ENCODE assay signal across 24 cellular contexts in the genomic region with DNA sequence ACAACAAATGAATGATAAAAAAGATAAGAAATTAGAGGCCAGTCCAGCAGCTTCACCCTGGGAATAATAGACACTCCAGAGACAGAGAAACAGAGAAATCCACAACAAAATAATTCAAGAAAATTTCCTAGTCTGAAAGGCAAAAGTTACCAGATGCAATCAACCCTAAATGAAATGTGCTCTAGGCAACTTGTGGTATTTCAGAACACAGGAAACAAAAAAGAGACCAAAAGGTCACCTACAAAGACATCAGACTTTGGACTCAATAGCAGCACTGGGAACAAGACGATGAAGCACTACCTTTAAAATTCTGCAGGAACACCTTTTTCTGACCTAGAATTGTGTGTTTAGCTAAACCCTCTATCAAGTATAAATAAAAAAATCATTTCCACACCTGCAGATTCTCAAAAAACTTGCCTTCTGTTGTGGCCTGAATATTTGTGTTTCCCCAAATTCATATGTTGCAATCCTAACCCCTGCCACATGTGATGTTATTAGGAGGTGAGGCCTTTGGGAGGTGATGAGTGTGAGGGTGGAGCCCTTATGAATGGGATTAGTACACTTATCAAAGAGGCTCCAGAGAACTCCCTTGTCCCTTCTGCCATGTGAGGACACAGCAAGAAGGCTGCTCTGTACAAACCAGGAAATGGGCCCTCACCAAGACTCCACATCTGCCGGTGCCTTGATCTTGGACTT. TPM values are rescaled to one million over a fixed set of nuclear protein-coding genes. Genes with fewer than 3 reads are reported as not detected.
DNase-seq lines count a peak whose midpoint lies in the region; ATAC-seq, FAIRE-seq and TF ChIP-seq lines count a peak whose summit lies in the region.
"Had no signal": no experiment of that assay in that cellular context is flagged by ENCODE, and none has a peak within 500 bp of the region (broad histone marks: within the 10 kb centered on the region; RNA-seq: fewer than 3 reads in every experiment).

No MANE protein-coding gene starts in this region.

- no peaks in the 10 kb centered on the region for H3K27me3 ChIP-seq in small intestine (ENCODE audit: control insufficient read depth in 2 of 2, insufficient read depth in 2 of 2, low read length in 2 of 2)
- H3K27me3 ChIP-seq in spleen (replicated peaks in 1 of 7): peaks cover 0 to 6% (median 0%) of the 10 kb centered on the region in 7 donors
- H3K27me3 ChIP-seq in gastroesophageal sphincter: no peaks in the 10 kb centered on the region
- H3K27me3 ChIP-seq: SJCRH30 had no signal

- CTCF ChIA-PET in activated CD8-positive, alpha-beta T cell treated with anti-CD3 and anti-CD28 coated beads for 36 hours (lab: Charles Lee): interaction anchor here (2.2 kb wide), 1 partner anchor 18 kb away, joined by 5 read pairs; no protein-coding TSS in a partner anchor
- CTCF ChIA-PET in activated CD8-positive, alpha-beta T cell treated with anti-CD3 and anti-CD28 coated beads, Interleukin-2, amount 10 ng/mL, durations not matched to agents 7 days and 5 days (lab: Charles Lee): no interaction called here

- FAIRE-seq in small intestine (lab: Jason Lieb, UNC): no peak
- FAIRE-seq: A204.1, G401.6, GM18507 had no signal

- H3K9me3 Mint-ChIP-seq in activated CD8-positive, alpha-beta T cell treated with anti-CD3 and anti-CD28 coated beads for 36 hours: no peaks in the 10 kb centered on the region
- no peaks in the 10 kb centered on the region for H3K9me3 Mint-ChIP-seq in activated CD8-positive, alpha-beta T cell treated with anti-CD3 and anti-CD28 coated beads, Interleukin-2, amount 10 ng/mL, durations not matched to agents 7 days and 5 days (ENCODE audit: insufficient read depth)
- H3K9me3 Mint-ChIP-seq in chondrocyte (ENCODE audit: low read depth) (no peaks in the 10 kb centered on the region), natural killer cell (no peaks in the 10 kb centered on the region)
- H3K9me3 Mint-ChIP-seq: CD8-positive, alpha-beta memory T cell had no signal

- ATAC-seq in activated CD8-positive, alpha-beta T cell treated with anti-CD3 and anti-CD28 coated beads for 36 hours: no peak
- no peak for ATAC-seq in activated CD8-positive, alpha-beta T cell treated with anti-CD3 and anti-CD28 coated beads, Interleukin-2, amount 10 ng/mL, durations not matched to agents 7 days and 5 days
- ATAC-seq in gastroesophageal sphincter (no peak), natural killer cell (no peak)

- H3K36me3 ChIP-seq in small intestine (ENCODE audit: control insufficient read depth in 2 of 2, insufficient read depth in 2 of 2, low read length in 2 of 2) (no peaks in the 10 kb centered on the region), spleen (no peaks in the 10 kb centered on the region), gastroesophageal sphincter (peaks cover 0 to 26% of the 10 kb centered on the region in 2 donors)
- H3K36me3 ChIP-seq: SJCRH30 had no signal

- H3K27ac ChIP-seq in small intestine (ENCODE audit: low read depth in 1 of 2, low read length in 1 of 2) (no peak overlapping the region), spleen (no peak overlapping the region), gastroesophageal sphincter (no peak overlapping the region)
- H3K27ac ChIP-seq: C4-2B, SJCRH30 had no signal

- H3K4me1 Mint-ChIP-seq in activated CD8-positive, alpha-beta T cell treated with anti-CD3 and anti-CD28 coated beads for 36 hours (ENCODE audit: low read depth): peaks cover 23% of the 10 kb centered on the region
- peaks cover 26% of the 10 kb centered on the region for H3K4me1 Mint-ChIP-seq in activated CD8-positive, alpha-beta T cell treated with anti-CD3 and anti-CD28 coated beads, Interleukin-2, amount 10 ng/mL, durations not matched to agents 7 days and 5 days (ENCODE audit: low read depth)
- H3K4me1 Mint-ChIP-seq in chondrocyte (ENCODE audit: low read depth) (peaks cover 10% of the 10 kb centered on the region), natural killer cell (peaks cover 11 to 17% of the 10 kb centered on the region in 2 donors)

- no peak for TF ChIP-seq EP300 in gastroesophageal sphincter (IDR thresholded peaks at IDR 0.05)

- intact Hi-C loops in activated CD8-positive, alpha-beta T cell treated with anti-CD3 and anti-CD28 coated beads for 36 hours (cut with micrococcal nuclease): no loop called here
- intact Hi-C loops in spleen (cut with DNase I; ENCODE audit: low total_unique reads): loop anchor here (10.0 kb wide), 1 partner anchor 377 kb away; no protein-coding TSS in a partner anchor
- intact Hi-C loops in natural killer cell (cut with micrococcal nuclease): no loop called here

- WGBS in small intestine, 3 donors: 48 to 71% (median 69%) methylated on average over 2 of the region's 2 CpGs
- 86 to 91% (median 89%) methylated on average over 2 of the region's 2 CpGs for WGBS in spleen, 5 donors
- WGBS in gastroesophageal sphincter (ENCODE audit: low coverage in 1 of 2), 2 donors: 80 to 100% methylated on average over 1 of the region's 2 CpGs

- POLR2A ChIA-PET in activated CD8-positive, alpha-beta T cell treated with anti-CD3 and anti-CD28 coated beads for 36 hours (lab: Charles Lee): no interaction called here
- POLR2A ChIA-PET in activated CD8-positive, alpha-beta T cell treated with anti-CD3 and anti-CD28 coated beads, Interleukin-2, amount 10 ng/mL, durations not matched to agents 7 days and 5 days (lab: Charles Lee): no interaction called here

- H3K9me3 ChIP-seq in small intestine (ENCODE audit: control insufficient read depth, low read depth): no peaks in the 10 kb centered on the region
- no peaks in the 10 kb centered on the region for H3K9me3 ChIP-seq in spleen
- H3K9me3 ChIP-seq in gastroesophageal sphincter: no peaks in the 10 kb centered on the region
- H3K9me3 ChIP-seq: SJCRH30 had no signal

- DNase-seq in activated CD8-positive, alpha-beta T cell treated with anti-CD3 and anti-CD28 coated beads for 36 hours: no peak
- DNase-seq in activated CD8-positive, alpha-beta T cell treated with anti-CD3 and anti-CD28 coated beads, Interleukin-2, amount 10 ng/mL, durations not matched to agents 7 days and 5 days: no peak
- DNase-seq in NB4 (ENCODE audit: low read depth) (peak; percentile 30), chondrocyte (ENCODE audit: low spot score) (no peak), small intestine (peak; percentile 16), spleen (no peak), natural killer cell (no peak)
- DNase-seq: Calu3; CD8-positive, alpha-beta memory T cell; DMS153; HCEC 1CT; KG1; NCI-H1048; NCI-H1436 treated with DMSO at 0.1 percent for 48 hours; NCI-H1930; NCI-H69; NK-92 treated with Interleukin-12 subunit alpha and Interleukin-12 subunit beta, amount 100 ng/mL, for 24 hours; SJCRH30 had no signal

- no peak overlapping the region for H3K4me3 Mint-ChIP-seq in activated CD8-positive, alpha-beta T cell treated with anti-CD3 and anti-CD28 coated beads for 36 hours
- H3K4me3 Mint-ChIP-seq in activated CD8-positive, alpha-beta T cell treated with anti-CD3 and anti-CD28 coated beads, Interleukin-2, amount 10 ng/mL, durations not matched to agents 7 days and 5 days: no peak overlapping the region
- H3K4me3 Mint-ChIP-seq in chondrocyte (ENCODE audit: unreplicated experiment) (no peak overlapping the region), natural killer cell (no peak overlapping the region)
- H3K4me3 Mint-ChIP-seq: GM23338 had no signal

- peaks cover 0 to 3% of the 10 kb centered on the region in 2 donors for H3K4me1 ChIP-seq in small intestine (ENCODE audit: control insufficient read depth in 2 of 2, insufficient read depth in 1 of 2, low read depth in 1 of 2, low read length in 1 of 2)
- H3K4me1 ChIP-seq in spleen: peaks cover 5 to 26% (median 14%) of the 10 kb centered on the region in 6 donors
- H3K4me1 ChIP-seq in gastroesophageal sphincter: peaks cover 0 to 8% (median 6%) of the 10 kb centered on the region in 3 donors

- no peak overlapping the region for H3K4me3 ChIP-seq in NB4 (ENCODE audit: low read depth, low read length)
- H3K4me3 ChIP-seq in small intestine (ENCODE audit: low read depth in 1 of 2, low read length in 2 of 2): no peak overlapping the region
- no peak overlapping the region for H3K4me3 ChIP-seq in spleen
- H3K4me3 ChIP-seq in gastroesophageal sphincter: no peak overlapping the region
- H3K4me3 ChIP-seq: GM23338, SJCRH30 had no signal

- no peaks in the 10 kb centered on the region for H3K36me3 Mint-ChIP-seq in activated CD8-positive, alpha-beta T cell treated with anti-CD3 and anti-CD28 coated beads for 36 hours (ENCODE audit: low read depth)
- H3K36me3 Mint-ChIP-seq in activated CD8-positive, alpha-beta T cell treated with anti-CD3 and anti-CD28 coated beads, Interleukin-2, amount 10 ng/mL, durations not matched to agents 7 days and 5 days (ENCODE audit: low read depth): peaks cover 2% of the 10 kb centered on the region
- peaks cover 5% of the 10 kb centered on the region for H3K36me3 Mint-ChIP-seq in chondrocyte (ENCODE audit: low read depth)
- H3K36me3 Mint-ChIP-seq in natural killer cell: no peaks in the 10 kb centered on the region

- no peak for TF ChIP-seq CTCF in activated CD8-positive, alpha-beta T cell treated with anti-CD3 and anti-CD28 coated beads for 36 hours (IDR thresholded peaks at IDR 0.05)
- TF ChIP-seq CTCF in NB4 (IDR thresholded peaks at IDR 0.05; ENCODE audit: low read depth, low read length): no peak
- no peak for TF ChIP-seq CTCF in chondrocyte (IDR thresholded peaks at IDR 0.05)
- no peak for TF ChIP-seq CTCF in spleen (IDR thresholded peaks at IDR 0.05 in 8 of 11, conservative IDR thresholded peaks at IDR 0.05 in 3 of 11)
- TF ChIP-seq CTCF in gastroesophageal sphincter (IDR thresholded peaks at IDR 0.05): no peak
- TF ChIP-seq CTCF in natural killer cell (IDR thresholded peaks at IDR 0.05): no peak

- TF ChIP-seq POLR2A in NB4 (IDR thresholded peaks at IDR 0.05; ENCODE audit: extremely low read depth, insufficient read length) (no peak), spleen (IDR thresholded peaks at IDR 0.05) (no peak), gastroesophageal sphincter (IDR thresholded peaks at IDR 0.05) (no peak)

- H3K27me3 Mint-ChIP-seq in activated CD8-positive, alpha-beta T cell treated with anti-CD3 and anti-CD28 coated beads for 36 hours: peaks cover 4% of the 10 kb centered on the region
- H3K27me3 Mint-ChIP-seq in activated CD8-positive, alpha-beta T cell treated with anti-CD3 and anti-CD28 coated beads, Interleukin-2, amount 10 ng/mL, durations not matched to agents 7 days and 5 days (ENCODE audit: low read depth): peaks cover 4% of the 10 kb centered on the region
- H3K27me3 Mint-ChIP-seq in chondrocyte (ENCODE audit: low read depth) (no peaks in the 10 kb centered on the region), natural killer cell (ENCODE audit: low read depth in 2 of 2) (peaks cover 0 to 3% of the 10 kb centered on the region in 2 donors)

- peak overlapping the region; percentile 41 for H3K27ac Mint-ChIP-seq in activated CD8-positive, alpha-beta T cell treated with anti-CD3 and anti-CD28 coated beads for 36 hours
- no peak overlapping the region for H3K27ac Mint-ChIP-seq in activated CD8-positive, alpha-beta T cell treated with anti-CD3 and anti-CD28 coated beads, Interleukin-2, amount 10 ng/mL, durations not matched to agents 7 days and 5 days
- H3K27ac Mint-ChIP-seq in chondrocyte (ENCODE audit: unreplicated experiment) (peak overlapping the region; percentile 20), natural killer cell (no peak overlapping the region)
- H3K27ac Mint-ChIP-seq: GM23338 had no signal

RNA-seq across cellular contexts. Expression of gene MAPK9, which starts 5.9 kb away (rescaled TPM):
- total RNA-seq in activated CD8-positive, alpha-beta T cell treated with anti-CD3 and anti-CD28 coated beads for 36 hours: 10 to 100 TPM; 31.8 to 33.2 TPM
- total RNA-seq in activated CD8-positive, alpha-beta T cell treated with anti-CD3 and anti-CD28 coated beads, Interleukin-2, amount 10 ng/mL, durations not matched to agents 7 days and 5 days: 10 to 100 TPM; 42.6 to 44.6 TPM
- total RNA-seq in chondrocyte (31.1 to 34.8 TPM (median 34.6 TPM) in 3 replicates), spleen (10 to 100 TPM; 30.7 to 38.5 (median 33.4) TPM), gastroesophageal sphincter (10 to 100 TPM; 25.7 to 43.7 (median 35.7) TPM), natural killer cell (10 to 100 TPM; 34.1 to 48.5 (median 40.4) TPM)
- polyA plus RNA-seq in small intestine (10 to 100 TPM; 13.2 to 18.4 (median 13.9) TPM), spleen (10 to 100 TPM in 2 of 3 donors, 1 to 10 TPM in 1; 8.9 to 13.9 (median 10.3) TPM)

RNA-seq across cellular contexts. Expression of gene GFPT2, which starts 55.4 kb away (rescaled TPM):
- not detected for total RNA-seq in activated CD8-positive, alpha-beta T cell treated with anti-CD3 and anti-CD28 coated beads for 36 hours
- under 1 TPM in 1 of 2 experiments, not detected in 1; 0.13 TPM for total RNA-seq in activated CD8-positive, alpha-beta T cell treated with anti-CD3 and anti-CD28 coated beads, Interleukin-2, amount 10 ng/mL, durations not matched to agents 7 days and 5 days
- total RNA-seq in chondrocyte (16.8 to 46.1 TPM (median 18.8 TPM) in 3 replicates), spleen (1 to 10 TPM; 1.2 to 4.7 (median 2.0) TPM), gastroesophageal sphincter (10 to 100 TPM; 28.7 to 94.1 (median 34.1) TPM), natural killer cell (under 1 TPM in 2 of 3 donors, not detected in 1; 0.56 to 0.86 TPM)
- polyA plus RNA-seq in small intestine (1 to 10 TPM in 2 of 3 donors, under 1 TPM in 1; 0.54 to 4.5 (median 1.1) TPM), spleen (1 to 10 TPM; 1.2 to 1.5 (median 1.5) TPM)
- total RNA-seq: Calu3 had no signal

Comparison
In these comparisons a context has a peak if more than half of its experiments do, and no peak if none do; other contexts are left out.
1. H3K27ac Mint-ChIP-seq: peak in activated CD8-positive, alpha-beta T cell treated with anti-CD3 and anti-CD28 coated beads for 36 hours (single experiment) and chondrocyte (single experiment); none in activated CD8-positive, alpha-beta T cell treated with anti-CD3 and anti-CD28 coated beads, Interleukin-2, amount 10 ng/mL, durations not matched to agents 7 days and 5 days (single experiment) and natural killer cell (0 of 2).
2. DNase-seq: peak in NB4 (single experiment) and small intestine (single experiment); none in activated CD8-positive, alpha-beta T cell treated with anti-CD3 and anti-CD28 coated beads for 36 hours (single experiment), activated CD8-positive, alpha-beta T cell treated with anti-CD3 and anti-CD28 coated beads, Interleukin-2, amount 10 ng/mL, durations not matched to agents 7 days and 5 days (single experiment), chondrocyte (single experiment), spleen (single experiment) and natural killer cell (single experiment).